Comparison of ENCODE assay signal across 20 cellular contexts in the genomic region with DNA sequence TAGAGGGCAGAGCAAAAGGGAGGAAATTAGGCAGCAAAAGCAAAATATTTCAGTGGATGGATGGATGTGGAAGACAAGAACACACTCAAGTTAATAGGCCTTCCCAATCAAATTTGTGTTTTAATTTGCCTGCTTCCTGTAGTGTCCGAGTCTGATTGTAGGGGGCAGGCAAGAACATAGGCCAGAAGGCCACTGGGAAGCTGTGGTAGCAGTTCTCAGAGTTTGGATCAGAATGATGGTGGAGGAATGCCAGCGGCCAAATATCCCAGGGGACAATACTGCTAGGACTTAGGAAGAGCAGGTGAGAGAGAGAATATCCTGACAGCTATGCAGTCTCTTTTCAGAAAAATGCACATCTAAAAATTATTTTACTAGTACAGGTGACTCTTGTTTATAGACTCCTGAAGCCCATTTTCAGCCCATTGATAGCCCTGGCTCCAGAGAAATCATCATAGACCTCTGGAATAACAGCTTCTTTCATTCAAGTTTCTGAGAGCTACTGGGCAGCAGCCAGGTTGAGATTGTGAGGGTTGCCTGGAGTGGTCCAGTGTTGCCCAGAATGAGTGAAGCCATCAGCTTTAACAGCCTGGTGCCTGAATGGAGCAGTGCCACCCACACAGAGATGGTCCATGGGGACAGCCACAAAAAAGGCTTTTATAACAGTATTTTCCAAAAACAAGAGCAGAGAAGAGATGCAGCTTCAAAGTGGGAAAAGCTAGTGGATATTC. TPM values are rescaled to one million over a fixed set of nuclear protein-coding genes. Genes with fewer than 3 reads are reported as not detected.
DNase-seq lines count a peak whose midpoint lies in the region; ATAC-seq and TF ChIP-seq lines count a peak whose summit lies in the region.
"Had no signal": no experiment of that assay in that cellular context is flagged by ENCODE, and none has a peak within 500 bp of the region (broad histone marks: within the 10 kb centered on the region; RNA-seq: fewer than 3 reads in every experiment).

No MANE protein-coding gene starts in this region.

- TF ChIP-seq CTCF in DND-41 (IDR thresholded peaks at IDR 0.05; ENCODE audit: borderline replicate concordance, extremely low read depth, low read length, poor library complexity, severe bottlenecking): peak; percentile 4
- TF ChIP-seq CTCF in Loucy (conservative IDR thresholded peaks at IDR 0.05; ENCODE audit: low read length): peak; percentile 38
- peak; percentile 20 for TF ChIP-seq CTCF in neural progenitor cell (IDR thresholded peaks at IDR 0.05)

- H3K27me3 ChIP-seq in DND-41 (ENCODE audit: insufficient read depth, low read length, poor library complexity) (no peaks in the 10 kb centered on the region), Loucy (ENCODE audit: insufficient read depth, low read length, poor library complexity, severe bottlenecking) (no peaks in the 10 kb centered on the region), neural progenitor cell (no peaks in the 10 kb centered on the region)
- H3K27me3 ChIP-seq: body of pancreas, Peyer's patch had no signal

- H3K9me2 ChIP-seq in Loucy (replicated peaks; ENCODE audit: low read depth, low read length): no peaks in the 10 kb centered on the region

- H3K36me3 Mint-ChIP-seq in neural progenitor cell: no peaks in the 10 kb centered on the region
- H3K36me3 Mint-ChIP-seq: activated naive CD4-positive, alpha-beta T cell treated with anti-CD3 and anti-CD28 coated beads, Interleukin-2, amount 50 U/mL, for 24 hours had no signal

- no peaks in the 10 kb centered on the region for H3K9me3 Mint-ChIP-seq in neural progenitor cell
- H3K9me3 Mint-ChIP-seq: activated naive CD4-positive, alpha-beta T cell treated with anti-CD3 and anti-CD28 coated beads, Interleukin-2, amount 50 U/mL, for 24 hours; neural crest cell had no signal

- H3K27ac Mint-ChIP-seq in neural progenitor cell: no peak overlapping the region
- H3K27ac Mint-ChIP-seq: activated naive CD4-positive, alpha-beta T cell treated with anti-CD3 and anti-CD28 coated beads, Interleukin-2, amount 50 U/mL, for 24 hours; activated T-cell treated with anti-CD3 and anti-CD28 coated beads, Interleukin-2, amount 50 U/mL, for 72 hours; dendritic cell treated with granulocyte-macrophage colony-stimulating factor and Interleukin-4, amounts not matched to agents 40 ng/mL and 50 ng/mL, for 4 days had no signal

- ATAC-seq in DND-41 (ENCODE audit: insufficient read depth, low read depth) (no peak), HG03521 (IDR thresholded peaks at IDR 0.05; ENCODE audit: unreplicated experiment) (no peak)
- ATAC-seq: activated T-cell treated with anti-CD3 and anti-CD28 coated beads, Interleukin-2, amount 50 U/mL, for 72 hours; body of pancreas; left lobe of liver had no signal

- H3K4me1 Mint-ChIP-seq in neural progenitor cell: no peaks in the 10 kb centered on the region
- H3K4me1 Mint-ChIP-seq: neural crest cell had no signal

- H3K9me3 ChIP-seq in DND-41 (ENCODE audit: insufficient read depth, low read length, severe bottlenecking) (no peaks in the 10 kb centered on the region), Loucy (ENCODE audit: insufficient read depth, low read depth, low read length) (no peaks in the 10 kb centered on the region), neural progenitor cell (ENCODE audit: low read depth) (no peaks in the 10 kb centered on the region)
- H3K9me3 ChIP-seq: body of pancreas, Peyer's patch had no signal

- peaks cover 2% of the 10 kb centered on the region for H3K27me3 Mint-ChIP-seq in neural progenitor cell (ENCODE audit: insufficient read depth, low read depth)
- H3K27me3 Mint-ChIP-seq: activated naive CD4-positive, alpha-beta T cell treated with anti-CD3 and anti-CD28 coated beads, Interleukin-2, amount 50 U/mL, for 24 hours; dendritic cell treated with granulocyte-macrophage colony-stimulating factor and Interleukin-4, amounts not matched to agents 40 ng/mL and 50 ng/mL, for 4 days had no signal

- H3F3A ChIP-seq in Loucy (ENCODE audit: low read depth) (no peaks in the 10 kb centered on the region), neural progenitor cell (ENCODE audit: low read depth) (no peaks in the 10 kb centered on the region)

- H2AFZ ChIP-seq in DND-41 (ENCODE audit: low read depth, low read length): no peak overlapping the region
- no peak overlapping the region for H2AFZ ChIP-seq in Loucy (ENCODE audit: low read length)
- no peak overlapping the region for H2AFZ ChIP-seq in neural progenitor cell (replicated peaks)

- H3K4me1 ChIP-seq in DND-41 (ENCODE audit: insufficient read depth, low read length) (no peaks in the 10 kb centered on the region), Loucy (ENCODE audit: insufficient read depth, low read length, poor library complexity, severe bottlenecking) (no peaks in the 10 kb centered on the region), neural progenitor cell (no peaks in the 10 kb centered on the region)
- H3K4me1 ChIP-seq: body of pancreas had no signal

- H3K9ac ChIP-seq in DND-41 (ENCODE audit: low read depth, low read length) (no peak overlapping the region), Loucy (ENCODE audit: low read depth, low read length, poor library complexity, severe bottlenecking) (no peak overlapping the region), neural progenitor cell (no peak overlapping the region)

- no peak overlapping the region for H3K4me3 Mint-ChIP-seq in neural progenitor cell
- H3K4me3 Mint-ChIP-seq: activated naive CD4-positive, alpha-beta T cell treated with anti-CD3 and anti-CD28 coated beads, Interleukin-2, amount 50 U/mL, for 24 hours; activated T-cell treated with anti-CD3 and anti-CD28 coated beads, Interleukin-2, amount 50 U/mL, for 72 hours; dendritic cell treated with granulocyte-macrophage colony-stimulating factor and Interleukin-4, amounts not matched to agents 40 ng/mL and 50 ng/mL, for 4 days; neural crest cell had no signal

- DNase-seq in DND-41 (no peak), neural progenitor cell (ENCODE audit: low spot score) (no peak), D341Med (ENCODE audit: low spot score) (no peak)
- no peak for DNase-seq in stimulated activated naive CD4-positive, alpha-beta T cell (lab: John Stamatoyannopoulos, UW)
- DNase-seq: activated CD4-positive, alpha-beta T cell treated with anti-CD3 and anti-CD28 coated beads for 1 hour; activated T-cell treated with anti-CD3 and anti-CD28 coated beads, Interleukin-2, amount 50 U/mL, for 72 hours; body of pancreas; DMS79 treated with DMSO at 0.1 percent for 48 hours; NCI-H1436; Peyer's patch; T-helper 9 cell had no signal

- H3K4me3 ChIP-seq in DND-41 (ENCODE audit: low read depth in 1 of 2, low read length in 2 of 2) (no peak overlapping the region), Loucy (ENCODE audit: low read length, poor library complexity, severe bottlenecking) (no peak overlapping the region), neural progenitor cell (no peak overlapping the region)
- H3K4me3 ChIP-seq: body of pancreas, Peyer's patch, SK-N-MC had no signal

- H3K4me2 ChIP-seq in DND-41 (ENCODE audit: insufficient read depth, low read length) (no peak overlapping the region), Loucy (ENCODE audit: low read depth, low read length, poor library complexity, severe bottlenecking) (no peak overlapping the region), neural progenitor cell (no peak overlapping the region)

- H3K36me3 ChIP-seq in DND-41 (ENCODE audit: insufficient read depth, low read length): no peaks in the 10 kb centered on the region
- no peaks in the 10 kb centered on the region for H3K36me3 ChIP-seq in Loucy (ENCODE audit: insufficient read depth, low read length)
- no peaks in the 10 kb centered on the region for H3K36me3 ChIP-seq in neural progenitor cell
- H3K36me3 ChIP-seq: Peyer's patch had no signal

- no peaks in the 10 kb centered on the region for H3K79me2 ChIP-seq in DND-41 (ENCODE audit: insufficient read depth, low read length)
- H3K79me2 ChIP-seq in Loucy (ENCODE audit: insufficient read depth, low read length): no peaks in the 10 kb centered on the region
- no peaks in the 10 kb centered on the region for H3K79me2 ChIP-seq in neural progenitor cell (ENCODE audit: low read depth)

- no peaks in the 10 kb centered on the region for H4K20me1 ChIP-seq in DND-41 (ENCODE audit: insufficient read depth, low read length)
- H4K20me1 ChIP-seq in Loucy (ENCODE audit: insufficient read depth, low read length, poor library complexity, severe bottlenecking): no peaks in the 10 kb centered on the region
- no peaks in the 10 kb centered on the region for H4K20me1 ChIP-seq in neural progenitor cell (ENCODE audit: low read depth)

- H3K27ac ChIP-seq in DND-41 (ENCODE audit: low read length) (no peak overlapping the region), cingulate gyrus (ENCODE audit: low read depth, low read length) (peak overlapping the region; percentile 49), neural progenitor cell (no peak overlapping the region)
- H3K27ac ChIP-seq: body of pancreas, epithelial cell of prostate, Peyer's patch, SK-N-MC had no signal

RNA-seq across cellular contexts. Expression of a gene that starts 19.1 kb away (rescaled TPM):
- total RNA-seq in neural progenitor cell (ENCODE audit: low replicate concordance): 19.6 and 28.8 TPM in 2 replicates
